21 cellular contexts compared by ENCODE assay signal in the genomic region with DNA sequence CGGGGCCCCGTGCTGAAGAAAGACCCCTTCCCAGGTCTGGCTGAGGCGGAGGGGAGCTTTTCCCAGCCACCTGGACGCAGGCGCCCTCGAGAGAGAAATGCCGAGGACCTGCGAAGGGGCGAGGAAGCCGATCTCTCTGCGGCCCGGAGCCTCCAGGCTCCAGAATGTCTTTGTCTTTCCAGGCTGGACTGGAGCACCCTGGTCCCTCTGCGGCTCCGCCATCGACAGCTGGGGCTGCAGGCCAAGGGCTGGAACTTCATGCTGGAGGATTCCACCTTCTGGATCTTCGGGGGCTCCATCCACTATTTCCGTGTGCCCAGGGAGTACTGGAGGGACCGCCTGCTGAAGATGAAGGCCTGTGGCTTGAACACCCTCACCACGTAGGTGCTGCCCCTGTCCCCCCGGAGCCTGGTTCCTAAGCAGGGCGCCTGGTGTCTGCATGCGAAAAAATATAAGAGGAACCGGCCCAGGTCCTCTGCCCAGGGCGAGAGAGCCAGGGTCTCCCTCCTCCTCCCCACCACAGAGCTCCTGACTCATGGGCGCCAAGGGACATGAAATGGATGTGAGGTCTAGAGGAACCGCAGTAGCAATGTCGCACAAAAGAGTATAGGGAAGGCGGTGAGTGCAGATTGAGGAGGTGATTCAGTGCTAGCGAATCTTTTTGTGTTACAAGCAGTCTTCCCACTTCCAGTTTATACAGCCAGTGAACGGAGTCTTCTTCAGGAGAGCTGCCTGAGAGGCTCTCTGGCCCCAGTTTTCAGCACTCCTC. TPM values are rescaled to one million over a fixed set of nuclear protein-coding genes. Genes with fewer than 3 reads are reported as not detected.
DNase-seq lines count a peak whose midpoint lies in the region; FAIRE-seq and TF ChIP-seq lines count a peak whose summit lies in the region.
"Had no signal": no experiment of that assay in that cellular context is flagged by ENCODE, and none has a peak within 500 bp of the region (broad histone marks: within the 10 kb centered on the region; RNA-seq: fewer than 3 reads in every experiment).

No MANE protein-coding gene starts in this region.

- H3K4me1 ChIP-seq in kidney (ENCODE audit: control insufficient read depth in 1 of 2, insufficient read depth in 1 of 2, low read depth in 1 of 2, low read length in 2 of 2), result no peaks in the 10 kb centered on the region
- H3K4me1 ChIP-seq: BE2C had no signal

- TF ChIP-seq CTCF in GM10266 (IDR thresholded peaks at IDR 0.05; ENCODE audit: control insufficient read depth, insufficient read depth, low read depth, missing control alignments) (no peak), kidney (IDR thresholded peaks at IDR 0.05; ENCODE audit: borderline replicate concordance, extremely low read depth, insufficient read depth) (no peak), osteocyte (IDR thresholded peaks at IDR 0.05) (no peak)

- H3K4me3 ChIP-seq in kidney (ENCODE audit: low read length in 2 of 2), result no peak overlapping the region

- intact Hi-C loops in kidney (cut with DNase I), result no loop called here

- no peak for FAIRE-seq in kidney (lab: Jason Lieb, UNC)
- FAIRE-seq: GM12892, GM18507, RCC 7860 had no signal

- DNase-seq in GM10266 (ENCODE audit: extremely low spot score), result peak; percentile 12
- DNase-seq in HT1080 (ENCODE audit: low read depth), result peak; percentile 6
- DNase-seq in kidney, result peak; percentile 65
- DNase-seq in osteocyte (ENCODE audit: extremely low spot score, unreplicated experiment), result peak; percentile 81
- no peak for DNase-seq in NCI-H82 treated with DMSO at 0.1 percent for 48 hours (lab: John Stamatoyannopoulos, UW; ENCODE audit: unreplicated experiment)
- no peak for DNase-seq in NOMO-1 (lab: John Stamatoyannopoulos, UW; ENCODE audit: unreplicated experiment in 2 of 2)
- DNase-seq in RKO (ENCODE audit: low spot score), result no peak
- no peak for DNase-seq in DMS114 treated with DMSO at 0.1 percent for 48 hours (lab: John Stamatoyannopoulos, UW; ENCODE audit: unreplicated experiment)
- DNase-seq: BE2C, DMS79 treated with DMSO at 0.1 percent for 48 hours, Kasumi-1, NCI-H1417, NCI-H1694 treated with DMSO at 0.1 percent for 48 hours, NCI-H2081 treated with DMSO at 0.1 percent for 48 hours, NCI-H2171 treated with DMSO at 0.1 percent for 48 hours, NCI-H524 treated with DMSO at 0.1 percent for 48 hours, NCI-H82, OCI-M1 had no signal

- H3K9me3 Mint-ChIP-seq in osteocyte (ENCODE audit: unreplicated experiment), result no peaks in the 10 kb centered on the region

- H3K4me1 Mint-ChIP-seq in osteocyte (ENCODE audit: unreplicated experiment), result no peaks in the 10 kb centered on the region

- H3K4me3 Mint-ChIP-seq in osteocyte (ENCODE audit: unreplicated experiment), result no peak overlapping the region

- no peaks in the 10 kb centered on the region for H3K36me3 Mint-ChIP-seq in osteocyte (ENCODE audit: unreplicated experiment)

- H3K9ac ChIP-seq in kidney (ENCODE audit: low read length in 2 of 2), result no peak overlapping the region

- H3K27ac ChIP-seq in kidney (ENCODE audit: low read depth in 2 of 2, low read length in 2 of 2), result no peak overlapping the region

- H3K27me3 Mint-ChIP-seq in osteocyte (ENCODE audit: unreplicated experiment), result peaks cover 13% of the 10 kb centered on the region

- H3K36me3 ChIP-seq in kidney (ENCODE audit: control insufficient read depth in 1 of 2, insufficient read depth in 2 of 2, low read length in 2 of 2), result no peaks in the 10 kb centered on the region
- H3K36me3 ChIP-seq: BE2C had no signal

- no peak overlapping the region for H3K27ac Mint-ChIP-seq in osteocyte (ENCODE audit: unreplicated experiment)

- no peaks in the 10 kb centered on the region for H3K9me3 ChIP-seq in kidney (ENCODE audit: control insufficient read depth in 1 of 2, low read length in 2 of 2)
- H3K9me3 ChIP-seq: BE2C had no signal

RNA-seq across cellular contexts. Expression of a gene that starts 11.0 kb away (rescaled TPM):
- total RNA-seq in HT1080 (2014; rRNA removed; shearing (Covaris generic)), result under 0.01 and 0.34 TPM in 2 replicates
- 0.05 and 0.19 TPM in 2 replicates for polyA plus RNA-seq in HT1080 (2015; cell fraction: cytosol; rRNA removed)
- polyA plus RNA-seq in HT1080 (2015; cell fraction: nucleus; rRNA removed), result 0.33 and 0.39 TPM in 2 replicates
- total RNA-seq in kidney, result 10.0 TPM
- polyA plus RNA-seq in kidney (ENCODE audit: insufficient read depth, low read depth, low replicate concordance), result 26.1 TPM
- 0.21 TPM in 1 of 2 replicates, not detected in the other for total RNA-seq in osteocyte

Comparison
In these comparisons a context has a peak if more than half of its experiments do, and no peak if none do; other contexts are left out.
1. DNase-seq: peak in GM10266 (single experiment), HT1080 (single experiment), kidney (single experiment) and osteocyte (single experiment); none in NCI-H82 treated with DMSO at 0.1 percent for 48 hours (single experiment), NOMO-1 (0 of 2), RKO (single experiment) and DMS114 treated with DMSO at 0.1 percent for 48 hours (single experiment).